ENCODE assay signal across 22 cellular contexts in the genomic region with DNA sequence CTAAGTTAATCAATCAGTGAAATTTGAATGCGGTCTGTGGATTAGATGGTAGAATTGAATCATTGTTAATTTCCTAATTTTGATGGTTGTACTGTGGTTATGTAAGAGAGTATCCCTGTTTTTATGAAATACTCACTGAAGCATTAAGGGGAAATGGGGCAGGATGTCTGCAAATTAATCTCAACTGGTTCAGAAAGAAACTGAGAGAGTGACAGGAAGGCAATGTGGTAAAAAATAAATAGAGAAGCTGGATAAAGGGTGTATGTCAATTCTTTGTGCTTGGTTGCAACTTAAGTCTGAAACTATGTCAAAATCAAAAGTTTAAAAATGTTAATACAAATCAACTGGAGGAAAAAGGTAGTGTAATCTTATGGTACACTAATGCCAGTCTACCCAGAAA.
"Had no signal": no experiment of that assay in that cellular context is flagged by ENCODE, and none has a peak within 500 bp of the region (broad histone marks: within the 10 kb centered on the region; RNA-seq: fewer than 3 reads in every experiment).

No MANE protein-coding gene starts in this region.

- ATAC-seq: activated T-helper 17 cell treated with anti-CD3 and anti-CD28 coated beads, Interleukin-2, amount 50 U/mL, for 72 hours; effector memory CD8-positive, alpha-beta T cell; gastrocnemius medialis; naive thymus-derived CD4-positive, alpha-beta T cell; WTC11 had no signal

- H3K4me3 ChIP-seq: adrenal gland, ascending aorta, esophagus squamous epithelium, gastrocnemius medialis, left ventricle myocardium inferior, prostate gland, right atrium auricular region, spleen, tibial artery had no signal

- H3K27ac ChIP-seq: adrenal gland, ascending aorta, esophagus squamous epithelium, gastrocnemius medialis, left ventricle myocardium inferior, prostate gland, right atrium auricular region, spleen, tibial artery had no signal

- H3K4me1 ChIP-seq: adrenal gland, ascending aorta, esophagus squamous epithelium, gastrocnemius medialis, left ventricle myocardium inferior, prostate gland, right atrium auricular region, spleen, tibial artery had no signal

- H3K27me3 ChIP-seq: ascending aorta, esophagus squamous epithelium, right atrium auricular region, tibial artery had no signal

- DNase-seq: activated CD4-positive, alpha-beta T cell treated with anti-CD3 and anti-CD28 coated beads, Interleukin-2, amount 50 U/mL, for 4 hours; activated naive CD4-positive, alpha-beta T cell; adrenal gland; central memory CD4-positive, alpha-beta T cell; dermis blood vessel endothelial cell; effector memory CD8-positive, alpha-beta T cell; esophagus squamous epithelium; gastrocnemius medialis; hypothalamus; left ventricle myocardium inferior; naive thymus-derived CD4-positive, alpha-beta T cell; spleen; stimulated activated CD4-positive, alpha-beta T cell treated with anti-CD3 and anti-CD28 coated beads, Interleukin-4, amount 100 ng/mL, for 1 hour; stimulated activated naive CD4-positive, alpha-beta T cell treated with Interleukin-2 at 50 U/mL for 16 hours; substantia nigra; T-helper 9 cell; tibial artery had no signal

- H3K36me3 ChIP-seq: adrenal gland, ascending aorta, esophagus squamous epithelium, gastrocnemius medialis, left ventricle myocardium inferior, prostate gland, right atrium auricular region, spleen, tibial artery had no signal

- H3K9me3 ChIP-seq: adrenal gland, ascending aorta, esophagus squamous epithelium, gastrocnemius medialis, left ventricle myocardium inferior, prostate gland, right atrium auricular region, spleen, tibial artery had no signal
